ENCODE assay signal across 17 cellular contexts in the genomic region with DNA sequence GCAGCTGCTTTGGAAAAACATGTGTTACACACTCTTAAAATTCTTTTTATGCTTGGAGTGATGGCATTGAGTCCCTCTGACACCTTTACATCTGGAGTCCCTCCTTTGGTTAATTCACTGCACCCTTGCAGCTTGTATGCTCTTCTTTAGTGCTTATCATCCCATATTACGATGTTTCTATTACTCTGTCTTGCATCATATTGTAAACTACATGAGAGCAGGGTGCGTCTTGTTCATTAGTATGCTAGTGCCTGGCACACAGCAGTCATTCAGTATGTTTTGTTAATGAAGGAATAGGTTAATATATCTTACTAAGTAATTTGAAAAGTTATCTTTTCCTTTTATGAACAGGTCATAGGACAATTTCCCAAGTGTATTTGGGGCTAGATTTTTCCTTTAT.
DNase-seq lines count a peak whose midpoint lies in the region; ATAC-seq, FAIRE-seq and TF ChIP-seq lines count a peak whose summit lies in the region.
"Had no signal": no experiment of that assay in that cellular context is flagged by ENCODE, and none has a peak within 500 bp of the region (broad histone marks: within the 10 kb centered on the region; RNA-seq: fewer than 3 reads in every experiment).

No MANE protein-coding gene starts in this region.

- POLR2A ChIA-PET in A549 (lab: Yijun Ruan, JAX) (no interaction called here), HCT116 (lab: Charles Lee) (no interaction called here)

- H3K27ac ChIP-seq in A549: no peak overlapping the region
- H3K27ac ChIP-seq in HCT116 (ENCODE audit: low read depth, low read length): no peak overlapping the region

- no peaks in the 10 kb centered on the region; the same call in 1 of the 2 replicates for H3K27me3 ChIP-seq in HCT116 (ENCODE audit: insufficient read depth, low read length)

- H3K9me3 ChIP-seq in A549 (no peaks in the 10 kb centered on the region), HCT116 (ENCODE audit: control insufficient read depth in 1 of 2, insufficient read depth in 1 of 2, low read depth in 1 of 2, low read length in 2 of 2) (no peaks in the 10 kb centered on the region)

- no peak for TF ChIP-seq CTCF in A549 (IDR thresholded peaks at IDR 0.05)
- no peak for TF ChIP-seq CTCF in HCT116 (IDR thresholded peaks at IDR 0.05 in 2 of 3, conservative IDR thresholded peaks at IDR 0.05 in 1 of 3; ENCODE audit: borderline replicate concordance in 1 of 3, insufficient read depth in 1 of 3, low read depth in 2 of 3, low read length in 2 of 3)

- no peak overlapping the region for H3K4me3 ChIP-seq in A549
- H3K4me3 ChIP-seq in HCT116 (replicated peaks in 1 of 2; ENCODE audit: low read depth in 1 of 2, low read length in 2 of 2): no peak overlapping the region

- TF ChIP-seq EP300 in A549 (IDR thresholded peaks at IDR 0.05): no peak

- CTCF ChIA-PET in A549 (lab: Yijun Ruan, JAX) (interaction anchor here (0.5 kb wide), 1 partner anchor 754 kb away, joined by 3 read pairs; no protein-coding TSS in a partner anchor), HCT116 (lab: Charles Lee) (no interaction called here)

- H3K9me2 ChIP-seq in HCT116 (ENCODE audit: insufficient read depth): no peaks in the 10 kb centered on the region

- H3K4me2 ChIP-seq in A549: peak overlapping the region; percentile 7; the same call in 1 of the 3 replicates
- no peak overlapping the region for H3K4me2 ChIP-seq in HCT116 (ENCODE audit: low read length)

- intact Hi-C loops in HCT116 (cut with micrococcal nuclease): no loop called here
- intact Hi-C loops in left colon (cut with DNase I, micrococcal nuclease): no loop called here

- FAIRE-seq in A549 (lab: Jason Lieb, UNC): no peak
- FAIRE-seq: H54 had no signal

- no peaks in the 10 kb centered on the region for H3K36me3 ChIP-seq in HCT116 (ENCODE audit: control insufficient read depth in 1 of 2, insufficient read depth in 2 of 2, low read length in 2 of 2)

- DNase-seq in A549 (ENCODE audit: low read depth in 1 of 2, low spot score in 1 of 2) (no peak), HCT116 (ENCODE audit: low read depth, low spot score) (no peak), SW480 (ENCODE audit: low spot score) (peak; percentile 59), left colon (no peak), DMS153 treated with DMSO at 0.1 percent for 48 hours (lab: John Stamatoyannopoulos, UW; ENCODE audit: unreplicated experiment) (no peak), NCI-H1092 treated with DMSO at 0.1 percent for 48 hours (lab: John Stamatoyannopoulos, UW) (no peak)
- DNase-seq in activated effector memory CD4-positive, alpha-beta T cell treated with Interleukin-2 at 50 U/mL for 16 hours: no peak
- DNase-seq: CD4-positive, CD25-positive, alpha-beta regulatory T cell; DMS79 treated with DMSO at 0.1 percent for 48 hours; Kasumi-1; NCI-H1417; NCI-H1694 treated with DMSO at 0.1 percent for 48 hours; NCI-H2081 treated with DMSO at 0.1 percent for 48 hours; NCI-H226; NCI-H524 treated with DMSO at 0.1 percent for 48 hours had no signal

- ATAC-seq in A549 (no peak), HCT116 (no peak), left colon (peak; percentile 26)
- ATAC-seq: Panc1 had no signal

- no peaks in the 10 kb centered on the region for H3K4me1 ChIP-seq in A549
- H3K4me1 ChIP-seq in HCT116 (ENCODE audit: control insufficient read depth in 1 of 2, insufficient read depth in 2 of 2, low read length in 2 of 2): no peaks in the 10 kb centered on the region

- RAD21 ChIA-PET in HCT116 (lab: Charles Lee; ENCODE audit: low non-redundant PET in 1 of 2, low total read pairs in 2 of 2, uncharacterized antibody in 2 of 2, unreplicated experiment in 2 of 2): no interaction called here

- TF ChIP-seq POLR2A in A549 (IDR thresholded peaks at IDR 0.05; ENCODE audit: low read length) (no peak), HCT116 (IDR thresholded peaks at IDR 0.05; ENCODE audit: borderline replicate concordance, extremely low read depth, insufficient read depth, insufficient read length) (no peak)

- no peaks in the 10 kb centered on the region for H3K79me2 ChIP-seq in HCT116 (ENCODE audit: insufficient read depth, low read length)

- BruUV-seq in HCT116 (replicated peaks; lab: Mats Ljungman, UMichigan): no TSS peak

- H2AFZ ChIP-seq in HCT116 (ENCODE audit: low read depth, low read length, poor library complexity, severe bottlenecking): no peak overlapping the region

- 48% methylated on average over 2 of the region's 2 CpGs for whole genome bisulfite sequencing in A549 (ENCODE audit: missing lambda C conversion rate)

- H3K9ac ChIP-seq in HCT116 (ENCODE audit: low read length): no peak overlapping the region

- H4K20me1 ChIP-seq in HCT116 (ENCODE audit: insufficient read depth): no peaks in the 10 kb centered on the region

- TF ChIP-seq RAD21 in A549 (conservative IDR thresholded peaks at IDR 0.05 in 1 of 2, IDR thresholded peaks at IDR 0.05 in 1 of 2) (no peak), HCT116 (IDR thresholded peaks at IDR 0.05; ENCODE audit: low read depth) (no peak)

TF ChIP-seq in A549, 52 proteins besides CTCF, POLR2A, EP300 and RAD21:
- TF ChIP-seq CBX8 (IDR thresholded peaks at IDR 0.05): no peak
- no peak for TF ChIP-seq HOXA7 (CRISPR knock-in tag; IDR thresholded peaks at IDR 0.05)
- TF ChIP-seq, protein P1, sequence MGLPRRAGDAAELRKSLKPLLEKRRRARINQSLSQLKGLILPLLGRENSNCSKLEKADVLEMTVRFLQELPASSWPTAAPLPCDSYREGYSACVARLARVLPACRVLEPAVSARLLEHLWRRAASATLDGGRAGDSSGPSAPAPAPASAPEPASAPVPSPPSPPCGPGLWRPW (IDR thresholded peaks at IDR 0.05): no peak
- TF ChIP-seq, protein P2, sequence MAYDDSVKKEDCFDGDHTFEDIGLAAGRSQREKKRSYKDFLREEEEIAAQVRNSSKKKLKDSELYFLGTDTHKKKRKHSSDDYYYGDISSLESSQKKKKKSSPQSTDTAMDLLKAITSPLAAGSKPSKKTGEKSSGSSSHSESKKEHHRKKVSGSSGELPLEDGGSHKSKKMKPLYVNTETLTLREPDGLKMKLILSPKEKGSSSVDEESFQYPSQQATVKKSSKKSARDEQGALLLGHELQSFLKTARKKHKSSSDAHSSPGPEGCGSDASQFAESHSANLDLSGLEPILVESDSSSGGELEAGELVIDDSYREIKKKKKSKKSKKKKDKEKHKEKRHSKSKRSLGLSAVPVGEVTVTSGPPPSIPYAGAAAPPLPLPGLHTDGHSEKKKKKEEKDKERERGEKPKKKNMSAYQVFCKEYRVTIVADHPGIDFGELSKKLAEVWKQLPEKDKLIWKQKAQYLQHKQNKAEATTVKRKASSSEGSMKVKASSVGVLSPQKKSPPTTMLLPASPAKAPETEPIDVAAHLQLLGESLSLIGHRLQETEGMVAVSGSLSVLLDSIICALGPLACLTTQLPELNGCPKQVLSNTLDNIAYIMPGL (CRISPR knock-in tag; IDR thresholded peaks at IDR 0.05; ENCODE audit: borderline replicate concordance): no peak
- no peak for TF ChIP-seq JUN (IDR thresholded peaks at IDR 0.05)
- TF ChIP-seq, protein P3, sequence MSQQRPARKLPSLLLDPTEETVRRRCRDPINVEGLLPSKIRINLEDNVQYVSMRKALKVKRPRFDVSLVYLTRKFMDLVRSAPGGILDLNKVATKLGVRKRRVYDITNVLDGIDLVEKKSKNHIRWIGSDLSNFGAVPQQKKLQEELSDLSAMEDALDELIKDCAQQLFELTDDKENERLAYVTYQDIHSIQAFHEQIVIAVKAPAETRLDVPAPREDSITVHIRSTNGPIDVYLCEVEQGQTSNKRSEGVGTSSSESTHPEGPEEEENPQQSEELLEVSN (IDR thresholded peaks at IDR 0.05; ENCODE audit: borderline replicate concordance, low read depth): no peak
- no peak for TF ChIP-seq JUNB (IDR thresholded peaks at IDR 0.05)
- TF ChIP-seq HOXB5 (CRISPR knock-in tag; IDR thresholded peaks at IDR 0.05): no peak
- TF ChIP-seq MAZ (IDR thresholded peaks at IDR 0.05; ENCODE audit: borderline replicate concordance, low read depth, low read length): no peak

TF ChIP-seq in HCT116, 20 proteins besides CTCF, POLR2A, EP300 and RAD21:
- TF ChIP-seq CEBPB (IDR thresholded peaks at IDR 0.05; ENCODE audit: low read depth) (peak; percentile 37; the same call in 1 of the 2 replicates), CBX3 (IDR thresholded peaks at IDR 0.05; ENCODE audit: low read depth) (no peak)
- TF ChIP-seq, protein P4, sequence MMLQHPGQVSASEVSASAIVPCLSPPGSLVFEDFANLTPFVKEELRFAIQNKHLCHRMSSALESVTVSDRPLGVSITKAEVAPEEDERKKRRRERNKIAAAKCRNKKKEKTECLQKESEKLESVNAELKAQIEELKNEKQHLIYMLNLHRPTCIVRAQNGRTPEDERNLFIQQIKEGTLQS (IDR thresholded peaks at IDR 0.05): no peak
TF ChIP-seq in HCT116: peak in this region for 1.
